In genomic region chr19:44025217-44025936, GRCh38 we compare ENCODE assay signal across 1 cellular context.
TF ChIP-seq lines count a peak whose summit lies in the region.

Gene ZNF222, plus strand, starts transcription at chr19:44025379. Its CDS starts 58 bp downstream, at chr19:44025437.

TF ChIP-seq in HEK293, 187 proteins besides CTCF, POLR2A, EP300 and RAD21 (continued from another document and continues in another):
- peak; percentile 94 for TF ChIP-seq ZBTB11 (tag by site-specific recombination; conservative IDR thresholded peaks at IDR 0.05; ENCODE audit: low read depth)
- peak; percentile 39; the same call in 1 of the 2 replicates for TF ChIP-seq ZNF501 (tag by site-specific recombination; IDR thresholded peaks at IDR 0.05)
- peak; percentile 26; the same call in 1 of the 2 replicates for TF ChIP-seq ZNF23 (tag by site-specific recombination; IDR thresholded peaks at IDR 0.05; ENCODE audit: borderline replicate concordance)
- TF ChIP-seq SP7 (tag by site-specific recombination; IDR thresholded peaks at IDR 0.05) = peak; percentile 15
- peak; percentile 94 for TF ChIP-seq ZBTB7A (tag by site-specific recombination; IDR thresholded peaks at IDR 0.05; ENCODE audit: low read depth)
- TF ChIP-seq TRIM28 (IDR thresholded peaks at IDR 0.05; ENCODE audit: borderline replicate concordance, low read length) = no peak
- TF ChIP-seq ZIC2 (tag by site-specific recombination; IDR thresholded peaks at IDR 0.05) = peak; percentile 32; the same call in 1 of the 2 replicates
- no peak for TF ChIP-seq SALL2 (tag by site-specific recombination; IDR thresholded peaks at IDR 0.05; ENCODE audit: borderline replicate concordance)
- TF ChIP-seq ZNF398 (tag by site-specific recombination; IDR thresholded peaks at IDR 0.05) = peak; percentile 35
- TF ChIP-seq ZBTB20 (tag by site-specific recombination; IDR thresholded peaks at IDR 0.05) = peak; percentile 94; the same call in 1 of the 2 replicates
- peak; percentile 60; the same call in 1 of the 2 replicates for TF ChIP-seq ZNF449 (tag by site-specific recombination; IDR thresholded peaks at IDR 0.05)
- TF ChIP-seq ZBTB10 (tag by site-specific recombination; IDR thresholded peaks at IDR 0.05) = peak; percentile 80
- peak; percentile 29; the same call in 1 of the 2 replicates for TF ChIP-seq KLF17 (tag by site-specific recombination; IDR thresholded peaks at IDR 0.05)
- TF ChIP-seq ZNF521 (tag by site-specific recombination; IDR thresholded peaks at IDR 0.05) = no peak
- TF ChIP-seq BCL11B (tag by site-specific recombination; IDR thresholded peaks at IDR 0.05; ENCODE audit: low read depth) = peak; percentile 72
- TF ChIP-seq MZF1 (tag by site-specific recombination; IDR thresholded peaks at IDR 0.05; ENCODE audit: borderline replicate concordance) = 0 out of 2 replicates have a peak, but pooled peaks have one; percentile 15
- 0 out of 2 replicates have a peak, but pooled peaks have one; percentile 58 for TF ChIP-seq ZNF645 (tag by site-specific recombination; IDR thresholded peaks at IDR 0.05)
- peak; percentile 99 for TF ChIP-seq ZBTB21 (tag by site-specific recombination; IDR thresholded peaks at IDR 0.05)
- peak; percentile 92 for TF ChIP-seq ZNF580 (tag by site-specific recombination; IDR thresholded peaks at IDR 0.05)
- TF ChIP-seq ZNF623 (tag by site-specific recombination; IDR thresholded peaks at IDR 0.05) = peak; percentile 27; the same call in 1 of the 2 replicates
- no peak for TF ChIP-seq IKZF3 (tag by site-specific recombination; IDR thresholded peaks at IDR 0.05)
- peak; percentile 6; the same call in 1 of the 2 replicates for TF ChIP-seq ZSCAN30 (tag by site-specific recombination; IDR thresholded peaks at IDR 0.05)
- TF ChIP-seq FEZF1 (tag by site-specific recombination; IDR thresholded peaks at IDR 0.05) = no peak; the same call in 1 of the 2 replicates
- TF ChIP-seq YY2 (tag by site-specific recombination; IDR thresholded peaks at IDR 0.05) = peak; percentile 28
- peak; percentile 63; the same call in 1 of the 2 replicates for TF ChIP-seq ZFP37 (tag by site-specific recombination; IDR thresholded peaks at IDR 0.05)
- TF ChIP-seq ZBTB6 (tag by site-specific recombination; IDR thresholded peaks at IDR 0.05) = peak; percentile 62; the same call in 1 of the 2 replicates
- no peak for TF ChIP-seq SETDB1 (IDR thresholded peaks at IDR 0.05; ENCODE audit: insufficient read length, low read length)
- TF ChIP-seq OVOL3 (tag by site-specific recombination; IDR thresholded peaks at IDR 0.05) = peak; percentile 85
- TF ChIP-seq ZBTB17 (tag by site-specific recombination; IDR thresholded peaks at IDR 0.05) = peak; percentile 99
- TF ChIP-seq ZNF530 (tag by site-specific recombination; IDR thresholded peaks at IDR 0.05; ENCODE audit: low read depth) = no peak
- no peak for TF ChIP-seq INSM2 (tag by site-specific recombination; IDR thresholded peaks at IDR 0.05)
- TF ChIP-seq TCF7L2 (IDR thresholded peaks at IDR 0.05; ENCODE audit: borderline replicate concordance, low read depth, low read length) = no peak
- TF ChIP-seq ZNF610 (tag by site-specific recombination; IDR thresholded peaks at IDR 0.05; ENCODE audit: borderline replicate concordance) = peak; percentile 24; the same call in 1 of the 2 replicates
- peak; percentile 46; the same call in 1 of the 2 replicates for TF ChIP-seq GLIS1 (tag by site-specific recombination; IDR thresholded peaks at IDR 0.05)
- TF ChIP-seq ZNF114 (tag by site-specific recombination; IDR thresholded peaks at IDR 0.05) = no peak
- TF ChIP-seq ZFP3 (tag by site-specific recombination; IDR thresholded peaks at IDR 0.05; ENCODE audit: low read depth) = peak; percentile 7; the same call in 1 of the 2 replicates
- peak; percentile 31 for TF ChIP-seq ZBTB26 (tag by site-specific recombination; optimal IDR thresholded peaks at IDR 0.05)
- TF ChIP-seq KLF9 (tag by site-specific recombination; IDR thresholded peaks at IDR 0.05; ENCODE audit: low read depth) = peak; percentile 35
- TF ChIP-seq ZNF138 (tag by site-specific recombination; IDR thresholded peaks at IDR 0.05; ENCODE audit: borderline replicate concordance) = no peak
- TF ChIP-seq SP3 (tag by site-specific recombination; IDR thresholded peaks at IDR 0.05) = peak; percentile 48; the same call in 1 of the 2 replicates
- peak; percentile 54 for TF ChIP-seq SP2 (tag by site-specific recombination; IDR thresholded peaks at IDR 0.05)
- peak; percentile 49; the same call in 1 of the 2 replicates for TF ChIP-seq REPIN1 (tag by site-specific recombination; IDR thresholded peaks at IDR 0.05; ENCODE audit: low read depth)
- peak; percentile 61 for TF ChIP-seq ZEB2 (tag by site-specific recombination; IDR thresholded peaks at IDR 0.05)
- TF ChIP-seq ZNF658 (tag by site-specific recombination; IDR thresholded peaks at IDR 0.05) = no peak
